Comparison of ENCODE assay signal across 1 cellular context in the genomic region with DNA sequence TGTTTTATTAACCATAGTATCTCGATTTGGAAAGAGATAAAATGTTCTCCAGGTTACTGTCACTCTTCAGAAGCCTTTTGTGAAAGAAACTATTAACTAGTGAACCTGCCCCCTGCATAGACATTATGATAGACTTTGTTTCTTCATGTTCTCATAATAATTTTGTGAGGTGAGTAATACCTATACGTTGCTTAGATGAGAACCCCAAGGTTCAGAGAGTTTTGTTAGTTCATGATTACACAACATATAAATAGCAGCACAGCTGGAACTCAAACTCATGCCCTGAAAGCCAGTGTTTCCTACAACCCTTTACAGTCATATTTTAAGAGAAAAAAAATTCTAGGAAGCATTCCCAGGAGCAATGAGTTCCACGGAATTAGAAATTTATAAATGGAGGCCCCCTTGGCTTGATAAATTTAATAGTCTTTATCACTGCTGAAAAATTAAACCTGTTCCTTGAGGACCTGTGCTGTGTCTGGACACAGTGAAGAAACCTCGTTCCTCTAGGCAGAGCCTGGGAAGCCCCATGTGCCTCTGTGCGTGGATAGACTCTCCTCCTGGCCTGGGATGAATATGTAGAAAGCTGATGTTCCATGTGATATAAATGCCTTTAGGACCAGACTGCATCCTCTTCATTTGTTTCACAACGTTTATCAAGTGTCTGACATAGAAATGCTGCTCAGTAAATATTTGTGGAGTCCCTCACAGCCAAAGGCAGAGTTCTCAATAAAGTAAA.
TF ChIP-seq lines count a peak whose summit lies in the region.

No MANE protein-coding gene starts in this region.

TF ChIP-seq in GM12878, 131 proteins besides CTCF, POLR2A, EP300 and RAD21 (continued from another document):
- TF ChIP-seq, protein P1, sequence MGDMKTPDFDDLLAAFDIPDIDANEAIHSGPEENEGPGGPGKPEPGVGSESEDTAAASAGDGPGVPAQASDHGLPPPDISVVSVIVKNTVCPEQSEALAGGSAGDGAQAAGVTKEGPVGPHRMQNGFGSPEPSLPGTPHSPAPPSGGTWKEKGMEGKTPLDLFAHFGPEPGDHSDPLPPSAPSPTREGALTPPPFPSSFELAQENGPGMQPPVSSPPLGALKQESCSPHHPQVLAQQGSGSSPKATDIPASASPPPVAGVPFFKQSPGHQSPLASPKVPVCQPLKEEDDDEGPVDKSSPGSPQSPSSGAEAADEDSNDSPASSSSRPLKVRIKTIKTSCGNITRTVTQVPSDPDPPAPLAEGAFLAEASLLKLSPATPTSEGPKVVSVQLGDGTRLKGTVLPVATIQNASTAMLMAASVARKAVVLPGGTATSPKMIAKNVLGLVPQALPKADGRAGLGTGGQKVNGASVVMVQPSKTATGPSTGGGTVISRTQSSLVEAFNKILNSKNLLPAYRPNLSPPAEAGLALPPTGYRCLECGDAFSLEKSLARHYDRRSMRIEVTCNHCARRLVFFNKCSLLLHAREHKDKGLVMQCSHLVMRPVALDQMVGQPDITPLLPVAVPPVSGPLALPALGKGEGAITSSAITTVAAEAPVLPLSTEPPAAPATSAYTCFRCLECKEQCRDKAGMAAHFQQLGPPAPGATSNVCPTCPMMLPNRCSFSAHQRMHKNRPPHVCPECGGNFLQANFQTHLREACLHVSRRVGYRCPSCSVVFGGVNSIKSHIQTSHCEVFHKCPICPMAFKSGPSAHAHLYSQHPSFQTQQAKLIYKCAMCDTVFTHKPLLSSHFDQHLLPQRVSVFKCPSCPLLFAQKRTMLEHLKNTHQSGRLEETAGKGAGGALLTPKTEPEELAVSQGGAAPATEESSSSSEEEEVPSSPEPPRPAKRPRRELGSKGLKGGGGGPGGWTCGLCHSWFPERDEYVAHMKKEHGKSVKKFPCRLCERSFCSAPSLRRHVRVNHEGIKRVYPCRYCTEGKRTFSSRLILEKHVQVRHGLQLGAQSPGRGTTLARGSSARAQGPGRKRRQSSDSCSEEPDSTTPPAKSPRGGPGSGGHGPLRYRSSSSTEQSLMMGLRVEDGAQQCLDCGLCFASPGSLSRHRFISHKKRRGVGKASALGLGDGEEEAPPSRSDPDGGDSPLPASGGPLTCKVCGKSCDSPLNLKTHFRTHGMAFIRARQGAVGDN (IDR thresholded peaks at IDR 0.05): no peak
- TF ChIP-seq MEF2A (IDR thresholded peaks at IDR 0.05; ENCODE audit: insufficient read depth, low read depth, low read length): peak; percentile 74; the same call in 1 of the 2 replicates
- TF ChIP-seq MTA3 (IDR thresholded peaks at IDR 0.05; ENCODE audit: borderline replicate concordance, low read length): 0 out of 2 replicates have a peak, but pooled peaks have one; percentile 14
- no peak for TF ChIP-seq ZNF622 (IDR thresholded peaks at IDR 0.05)
- TF ChIP-seq SMAD5 (IDR thresholded peaks at IDR 0.05; ENCODE audit: low read depth): no peak
- TF ChIP-seq RUNX3 (IDR thresholded peaks at IDR 0.05; ENCODE audit: low read length): peak; percentile 42; the same call in 1 of the 2 replicates
- TF ChIP-seq RELA (IDR thresholded peaks at IDR 0.05; ENCODE audit: borderline replicate concordance, partially characterized antibody): no peak
- TF ChIP-seq CREM (IDR thresholded peaks at IDR 0.05; ENCODE audit: low read depth): peak; percentile 31; the same call in 1 of the 2 replicates
- no peak for TF ChIP-seq STAT1 (conservative IDR thresholded peaks at IDR 0.05)
- TF ChIP-seq PML (IDR thresholded peaks at IDR 0.05; ENCODE audit: low read length): 0 out of 2 replicates have a peak, but pooled peaks have one; percentile 25
- TF ChIP-seq SMARCA5 (IDR thresholded peaks at IDR 0.05): no peak
- TF ChIP-seq RBBP5 (conservative IDR thresholded peaks at IDR 0.05): no peak
- peak; percentile 71 for TF ChIP-seq JUNB (IDR thresholded peaks at IDR 0.05)
- TF ChIP-seq TCF12 (IDR thresholded peaks at IDR 0.05; ENCODE audit: low read depth, low read length): no peak
- TF ChIP-seq ZBED1 (IDR thresholded peaks at IDR 0.05; ENCODE audit: borderline replicate concordance): peak; percentile 36; the same call in 1 of the 2 replicates
- TF ChIP-seq IKZF2 (IDR thresholded peaks at IDR 0.05): no peak
- no peak for TF ChIP-seq CHD2 (IDR thresholded peaks at IDR 0.05; ENCODE audit: borderline replicate concordance, low read depth, low read length)
- TF ChIP-seq EED (IDR thresholded peaks at IDR 0.05; ENCODE audit: low read depth): peak; percentile 50; the same call in 1 of the 2 replicates
- TF ChIP-seq, protein P2, sequence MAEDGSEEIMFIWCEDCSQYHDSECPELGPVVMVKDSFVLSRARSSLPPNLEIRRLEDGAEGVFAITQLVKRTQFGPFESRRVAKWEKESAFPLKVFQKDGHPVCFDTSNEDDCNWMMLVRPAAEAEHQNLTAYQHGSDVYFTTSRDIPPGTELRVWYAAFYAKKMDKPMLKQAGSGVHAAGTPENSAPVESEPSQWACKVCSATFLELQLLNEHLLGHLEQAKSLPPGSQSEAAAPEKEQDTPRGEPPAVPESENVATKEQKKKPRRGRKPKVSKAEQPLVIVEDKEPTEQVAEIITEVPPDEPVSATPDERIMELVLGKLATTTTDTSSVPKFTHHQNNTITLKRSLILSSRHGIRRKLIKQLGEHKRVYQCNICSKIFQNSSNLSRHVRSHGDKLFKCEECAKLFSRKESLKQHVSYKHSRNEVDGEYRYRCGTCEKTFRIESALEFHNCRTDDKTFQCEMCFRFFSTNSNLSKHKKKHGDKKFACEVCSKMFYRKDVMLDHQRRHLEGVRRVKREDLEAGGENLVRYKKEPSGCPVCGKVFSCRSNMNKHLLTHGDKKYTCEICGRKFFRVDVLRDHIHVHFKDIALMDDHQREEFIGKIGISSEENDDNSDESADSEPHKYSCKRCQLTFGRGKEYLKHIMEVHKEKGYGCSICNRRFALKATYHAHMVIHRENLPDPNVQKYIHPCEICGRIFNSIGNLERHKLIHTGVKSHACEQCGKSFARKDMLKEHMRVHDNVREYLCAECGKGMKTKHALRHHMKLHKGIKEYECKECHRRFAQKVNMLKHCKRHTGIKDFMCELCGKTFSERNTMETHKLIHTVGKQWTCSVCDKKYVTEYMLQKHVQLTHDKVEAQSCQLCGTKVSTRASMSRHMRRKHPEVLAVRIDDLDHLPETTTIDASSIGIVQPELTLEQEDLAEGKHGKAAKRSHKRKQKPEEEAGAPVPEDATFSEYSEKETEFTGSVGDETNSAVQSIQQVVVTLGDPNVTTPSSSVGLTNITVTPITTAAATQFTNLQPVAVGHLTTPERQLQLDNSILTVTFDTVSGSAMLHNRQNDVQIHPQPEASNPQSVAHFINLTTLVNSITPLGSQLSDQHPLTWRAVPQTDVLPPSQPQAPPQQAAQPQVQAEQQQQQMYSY (CRISPR knock-in tag; IDR thresholded peaks at IDR 0.05): no peak
- no peak for TF ChIP-seq SREBF2 (IDR thresholded peaks at IDR 0.05; ENCODE audit: low read length)
- TF ChIP-seq TCF3 (IDR thresholded peaks at IDR 0.05; ENCODE audit: borderline replicate concordance, insufficient read depth, low read depth, low read length): no peak
- TF ChIP-seq SUZ12 (IDR thresholded peaks at IDR 0.05; ENCODE audit: unreplicated experiment): no peak
